2 cellular contexts compared by ENCODE assay signal in the genomic region with DNA sequence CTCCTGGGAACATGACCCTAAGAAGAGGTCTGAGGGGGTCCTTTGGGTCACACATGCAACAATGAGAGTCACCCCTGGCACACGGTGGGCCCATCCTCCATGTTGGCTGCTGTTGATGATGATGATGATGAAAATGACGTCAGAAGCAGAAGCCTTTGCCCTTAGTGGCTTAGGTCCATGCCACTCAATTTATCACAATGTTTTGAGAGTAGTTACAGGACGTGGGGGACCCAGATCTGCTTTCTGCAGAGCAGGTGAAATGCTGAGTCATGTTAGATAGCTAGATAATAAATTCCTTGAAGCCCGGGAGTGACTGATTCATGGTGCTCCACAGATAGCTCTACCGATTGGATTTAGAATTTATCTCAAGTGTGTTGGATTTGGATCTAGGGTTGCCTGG.
TF ChIP-seq lines count a peak whose summit lies in the region.

No MANE protein-coding gene starts in this region.

TF ChIP-seq in HepG2, 621 proteins besides CTCF, POLR2A, EP300 and RAD21 (continues in another document):
- TF ChIP-seq MAFK (conservative IDR thresholded peaks at IDR 0.05 in 1 of 2, IDR thresholded peaks at IDR 0.05 in 1 of 2; ENCODE audit: low read length in 2 of 2) (peak; percentile 70 to 74), KDM1A (CRISPR knock-in tag; IDR thresholded peaks at IDR 0.05) (no peak), SYNCRIP (IDR thresholded peaks at IDR 0.05; ENCODE audit: insufficient read depth, low read depth, low read length) (no peak), IKZF1 (IDR thresholded peaks at IDR 0.05) (no peak), GABPB1 (CRISPR knock-in tag; IDR thresholded peaks at IDR 0.05) (no peak), NR2C2 (CRISPR knock-in tag; IDR thresholded peaks at IDR 0.05; ENCODE audit: borderline replicate concordance) (no peak), HDAC2 (CRISPR knock-in tag; IDR thresholded peaks at IDR 0.05) (no peak), ZNF552 (CRISPR knock-in tag; IDR thresholded peaks at IDR 0.05; ENCODE audit: borderline replicate concordance) (no peak), GTF2F1 (IDR thresholded peaks at IDR 0.05; ENCODE audit: low read length) (no peak), NFE2L2 (IDR thresholded peaks at IDR 0.05; ENCODE audit: low read length) (peak; percentile 94), PHF8 (CRISPR knock-in tag; IDR thresholded peaks at IDR 0.05) (no peak), ZNF570 (CRISPR knock-in tag; IDR thresholded peaks at IDR 0.05; ENCODE audit: borderline replicate concordance) (no peak), ELF1 (CRISPR knock-in tag; IDR thresholded peaks at IDR 0.05) (no peak), CREB1 (IDR thresholded peaks at IDR 0.05) (peak; percentile 97), CREB1 (CRISPR knock-in tag; IDR thresholded peaks at IDR 0.05) (no peak), KAT7 (CRISPR knock-in tag; IDR thresholded peaks at IDR 0.05; ENCODE audit: borderline replicate concordance) (no peak), MAFF (IDR thresholded peaks at IDR 0.05; ENCODE audit: low read depth, low read length) (peak; percentile 56), ZNF274 (CRISPR knock-in tag; IDR thresholded peaks at IDR 0.05) (no peak), ZNF30 (CRISPR knock-in tag; IDR thresholded peaks at IDR 0.05) (no peak)
- TF ChIP-seq, protein P1, sequence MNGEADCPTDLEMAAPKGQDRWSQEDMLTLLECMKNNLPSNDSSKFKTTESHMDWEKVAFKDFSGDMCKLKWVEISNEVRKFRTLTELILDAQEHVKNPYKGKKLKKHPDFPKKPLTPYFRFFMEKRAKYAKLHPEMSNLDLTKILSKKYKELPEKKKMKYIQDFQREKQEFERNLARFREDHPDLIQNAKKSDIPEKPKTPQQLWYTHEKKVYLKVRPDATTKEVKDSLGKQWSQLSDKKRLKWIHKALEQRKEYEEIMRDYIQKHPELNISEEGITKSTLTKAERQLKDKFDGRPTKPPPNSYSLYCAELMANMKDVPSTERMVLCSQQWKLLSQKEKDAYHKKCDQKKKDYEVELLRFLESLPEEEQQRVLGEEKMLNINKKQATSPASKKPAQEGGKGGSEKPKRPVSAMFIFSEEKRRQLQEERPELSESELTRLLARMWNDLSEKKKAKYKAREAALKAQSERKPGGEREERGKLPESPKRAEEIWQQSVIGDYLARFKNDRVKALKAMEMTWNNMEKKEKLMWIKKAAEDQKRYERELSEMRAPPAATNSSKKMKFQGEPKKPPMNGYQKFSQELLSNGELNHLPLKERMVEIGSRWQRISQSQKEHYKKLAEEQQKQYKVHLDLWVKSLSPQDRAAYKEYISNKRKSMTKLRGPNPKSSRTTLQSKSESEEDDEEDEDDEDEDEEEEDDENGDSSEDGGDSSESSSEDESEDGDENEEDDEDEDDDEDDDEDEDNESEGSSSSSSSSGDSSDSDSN (CRISPR knock-in tag; IDR thresholded peaks at IDR 0.05), result no peak
- TF ChIP-seq, protein P2, sequence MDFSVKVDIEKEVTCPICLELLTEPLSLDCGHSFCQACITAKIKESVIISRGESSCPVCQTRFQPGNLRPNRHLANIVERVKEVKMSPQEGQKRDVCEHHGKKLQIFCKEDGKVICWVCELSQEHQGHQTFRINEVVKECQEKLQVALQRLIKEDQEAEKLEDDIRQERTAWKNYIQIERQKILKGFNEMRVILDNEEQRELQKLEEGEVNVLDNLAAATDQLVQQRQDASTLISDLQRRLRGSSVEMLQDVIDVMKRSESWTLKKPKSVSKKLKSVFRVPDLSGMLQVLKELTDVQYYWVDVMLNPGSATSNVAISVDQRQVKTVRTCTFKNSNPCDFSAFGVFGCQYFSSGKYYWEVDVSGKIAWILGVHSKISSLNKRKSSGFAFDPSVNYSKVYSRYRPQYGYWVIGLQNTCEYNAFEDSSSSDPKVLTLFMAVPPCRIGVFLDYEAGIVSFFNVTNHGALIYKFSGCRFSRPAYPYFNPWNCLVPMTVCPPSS (IDR thresholded peaks at IDR 0.05), result no peak
- TF ChIP-seq, protein P3, sequence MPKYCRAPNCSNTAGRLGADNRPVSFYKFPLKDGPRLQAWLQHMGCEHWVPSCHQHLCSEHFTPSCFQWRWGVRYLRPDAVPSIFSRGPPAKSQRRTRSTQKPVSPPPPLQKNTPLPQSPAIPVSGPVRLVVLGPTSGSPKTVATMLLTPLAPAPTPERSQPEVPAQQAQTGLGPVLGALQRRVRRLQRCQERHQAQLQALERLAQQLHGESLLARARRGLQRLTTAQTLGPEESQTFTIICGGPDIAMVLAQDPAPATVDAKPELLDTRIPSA (CRISPR knock-in tag; IDR thresholded peaks at IDR 0.05; ENCODE audit: borderline replicate concordance), result no peak
- TF ChIP-seq, protein P4, sequence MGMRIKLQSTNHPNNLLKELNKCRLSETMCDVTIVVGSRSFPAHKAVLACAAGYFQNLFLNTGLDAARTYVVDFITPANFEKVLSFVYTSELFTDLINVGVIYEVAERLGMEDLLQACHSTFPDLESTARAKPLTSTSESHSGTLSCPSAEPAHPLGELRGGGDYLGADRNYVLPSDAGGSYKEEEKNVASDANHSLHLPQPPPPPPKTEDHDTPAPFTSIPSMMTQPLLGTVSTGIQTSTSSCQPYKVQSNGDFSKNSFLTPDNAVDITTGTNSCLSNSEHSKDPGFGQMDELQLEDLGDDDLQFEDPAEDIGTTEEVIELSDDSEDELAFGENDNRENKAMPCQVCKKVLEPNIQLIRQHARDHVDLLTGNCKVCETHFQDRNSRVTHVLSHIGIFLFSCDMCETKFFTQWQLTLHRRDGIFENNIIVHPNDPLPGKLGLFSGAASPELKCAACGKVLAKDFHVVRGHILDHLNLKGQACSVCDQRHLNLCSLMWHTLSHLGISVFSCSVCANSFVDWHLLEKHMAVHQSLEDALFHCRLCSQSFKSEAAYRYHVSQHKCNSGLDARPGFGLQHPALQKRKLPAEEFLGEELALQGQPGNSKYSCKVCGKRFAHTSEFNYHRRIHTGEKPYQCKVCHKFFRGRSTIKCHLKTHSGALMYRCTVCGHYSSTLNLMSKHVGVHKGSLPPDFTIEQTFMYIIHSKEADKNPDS (CRISPR knock-in tag; IDR thresholded peaks at IDR 0.05), result no peak
- TF ChIP-seq, protein P5, sequence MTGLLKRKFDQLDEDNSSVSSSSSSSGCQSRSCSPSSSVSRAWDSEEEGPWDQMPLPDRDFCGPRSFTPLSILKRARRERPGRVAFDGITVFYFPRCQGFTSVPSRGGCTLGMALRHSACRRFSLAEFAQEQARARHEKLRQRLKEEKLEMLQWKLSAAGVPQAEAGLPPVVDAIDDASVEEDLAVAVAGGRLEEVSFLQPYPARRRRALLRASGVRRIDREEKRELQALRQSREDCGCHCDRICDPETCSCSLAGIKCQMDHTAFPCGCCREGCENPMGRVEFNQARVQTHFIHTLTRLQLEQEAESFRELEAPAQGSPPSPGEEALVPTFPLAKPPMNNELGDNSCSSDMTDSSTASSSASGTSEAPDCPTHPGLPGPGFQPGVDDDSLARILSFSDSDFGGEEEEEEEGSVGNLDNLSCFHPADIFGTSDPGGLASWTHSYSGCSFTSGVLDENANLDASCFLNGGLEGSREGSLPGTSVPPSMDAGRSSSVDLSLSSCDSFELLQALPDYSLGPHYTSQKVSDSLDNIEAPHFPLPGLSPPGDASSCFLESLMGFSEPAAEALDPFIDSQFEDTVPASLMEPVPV (CRISPR knock-in tag; IDR thresholded peaks at IDR 0.05), result no peak

TF ChIP-seq in H1, 55 proteins besides CTCF, POLR2A, EP300 and RAD21:
- TF ChIP-seq BACH1 (IDR thresholded peaks at IDR 0.05; ENCODE audit: low read length), result peak; percentile 77
- TF ChIP-seq, protein P6, sequence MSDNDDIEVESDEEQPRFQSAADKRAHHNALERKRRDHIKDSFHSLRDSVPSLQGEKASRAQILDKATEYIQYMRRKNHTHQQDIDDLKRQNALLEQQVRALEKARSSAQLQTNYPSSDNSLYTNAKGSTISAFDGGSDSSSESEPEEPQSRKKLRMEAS (IDR thresholded peaks at IDR 0.05), result no peak
